In genomic region chr19:10228925-10229324, GRCh38 we compare ENCODE assay signal across 8 cellular contexts. TPM values are rescaled to one million over a fixed set of nuclear protein-coding genes. Genes with fewer than 3 reads are reported as not detected.
A peak's percentile ranks its signal among the peaks of the same experiment; 100 is the strongest.
DNase-seq lines count a peak whose midpoint lies in the region; ATAC-seq and TF ChIP-seq lines count a peak whose summit lies in the region.

No MANE protein-coding gene starts in this region.

- TF ChIP-seq CTCF in VCaP (conservative IDR thresholded peaks at IDR 0.05) (peak; percentile 5; the same call in 1 of the 2 replicates), epithelial cell of esophagus (IDR thresholded peaks at IDR 0.05; ENCODE audit: insufficient read depth, low read depth, low read length, missing control alignments) (peak; percentile 55)

- H3K4me3 ChIP-seq in epithelial cell of esophagus (ENCODE audit: low read length): no peak overlapping the region

- peak in 2 of 3 experiments; percentile 15 to 45 for DNase-seq in NCI-H1417 (lab: John Stamatoyannopoulos, UW)
- no peak for DNase-seq in NCI-H1417 treated with DMSO at 0.1 percent for 48 hours (lab: John Stamatoyannopoulos, UW)
- DNase-seq in HuH-7.5 (ENCODE audit: low spot score): peak; percentile 87
- peak; percentile 53 for DNase-seq in epithelial cell of esophagus (ENCODE audit: low read depth)
- peak; percentile 32 for DNase-seq in renal cortical epithelial cell (ENCODE audit: low read depth)

- ATAC-seq in GM21423 (IDR thresholded peaks at IDR 0.05; ENCODE audit: unreplicated experiment) (no peak), GM18520 (IDR thresholded peaks at IDR 0.05; ENCODE audit: unreplicated experiment) (no peak)

- H3K27ac ChIP-seq in VCaP: no peak overlapping the region

RNA-seq across cellular contexts. Expression of gene S1PR2, which starts 2.2 kb away (rescaled TPM):
- 3.0 and 3.3 TPM in 2 replicates for total RNA-seq in renal cortical epithelial cell

RNA-seq across cellular contexts. Expression of gene MRPL4, which starts 23.1 kb away (rescaled TPM):
- total RNA-seq in renal cortical epithelial cell: 23.1 and 29.5 TPM in 2 replicates

RNA-seq across cellular contexts. Expression of gene DNMT1, which starts 34.2 kb away (rescaled TPM):
- total RNA-seq in renal cortical epithelial cell: 37.4 and 38.0 TPM in 2 replicates

RNA-seq across cellular contexts. Expression of gene ICAM1, which starts 42.0 kb away (rescaled TPM):
- 38.4 and 130 TPM in 2 replicates for total RNA-seq in renal cortical epithelial cell

RNA-seq across cellular contexts. Expression of gene ICAM4, which starts 57.8 kb away (rescaled TPM):
- total RNA-seq in renal cortical epithelial cell: 0.35 and 0.69 TPM in 2 replicates
